Comparison of ENCODE assay signal across 25 cellular contexts in genomic region chr3:166191406-166191805, GRCh38.
"Had no signal": no experiment of that assay in that cellular context is flagged by ENCODE, and none has a peak within 500 bp of the region (broad histone marks: within the 10 kb centered on the region; RNA-seq: fewer than 3 reads in every experiment).

No MANE protein-coding gene starts in this region.

- H3K36me3 ChIP-seq: ascending aorta had no signal

- ATAC-seq: activated naive CD4-positive, alpha-beta T cell treated with anti-CD3 and anti-CD28 coated beads, Interleukin-2, amount 50 U/mL, for 72 hours; activated naive CD8-positive, alpha-beta T cell treated with anti-CD3 and anti-CD28 coated beads, Interleukin-2, amount 50 U/mL, for 24 hours; activated T-cell treated with anti-CD3 and anti-CD28 coated beads, Interleukin-2, amount 50 U/mL, for 4 hours; body of pancreas; Right ventricle myocardium inferior; T-cell had no signal

- DNase-seq: activated CD4-positive, alpha-beta memory T cell treated with anti-CD3 and anti-CD28 coated beads for 36 hours; activated CD4-positive, alpha-beta T cell treated with anti-CD3 and anti-CD28 coated beads, Interleukin-2, amount 10 ng/mL, durations not matched to agents 7 days and 5 days; activated CD4-positive, CD25-positive, alpha-beta regulatory T cell; activated CD8-positive, alpha-beta memory T cell treated with anti-CD3 and anti-CD28 coated beads for 24 hours; activated effector memory CD4-positive, alpha-beta T cell treated with anti-CD3 and anti-CD28 coated beads, Interleukin-2, amount 50 U/mL, for 16 hours; activated naive CD4-positive, alpha-beta T cell treated with Interleukin-2 at 50 U/mL for 16 hours; activated naive CD8-positive, alpha-beta T cell treated with anti-CD3 and anti-CD28 coated beads, Interleukin-2, amount 50 U/mL, for 24 hours; activated T-cell treated with anti-CD3 and anti-CD28 coated beads, Interleukin-2, amount 50 U/mL, for 4 hours; amniotic stem cell; body of pancreas; NCI-H1048; NCI-H1930; NCI-H2107; NCI-H446; PC-9; T-cell; T-helper 2 cell; T1000 had no signal

- H3K4me1 Mint-ChIP-seq: activated CD4-positive, alpha-beta T cell treated with anti-CD3 and anti-CD28 coated beads, Interleukin-2, amount 10 ng/mL, durations not matched to agents 7 days and 5 days; activated naive CD8-positive, alpha-beta T cell treated with anti-CD3 and anti-CD28 coated beads, Interleukin-2, amount 50 U/mL, for 24 hours; central memory CD8-positive, alpha-beta T cell; T-cell had no signal

- H3K36me3 Mint-ChIP-seq: activated CD4-positive, alpha-beta memory T cell treated with anti-CD3 and anti-CD28 coated beads for 36 hours; activated naive CD4-positive, alpha-beta T cell treated with anti-CD3 and anti-CD28 coated beads, Interleukin-2, amount 50 U/mL, for 72 hours; T-cell had no signal

- H3K4me3 ChIP-seq: ascending aorta, body of pancreas, PC-9, SK-N-MC had no signal

- H3K27ac Mint-ChIP-seq: activated CD4-positive, alpha-beta memory T cell treated with anti-CD3 and anti-CD28 coated beads for 36 hours; activated CD4-positive, alpha-beta T cell treated with anti-CD3 and anti-CD28 coated beads, Interleukin-2, amount 10 ng/mL, durations not matched to agents 7 days and 5 days; activated naive CD4-positive, alpha-beta T cell treated with anti-CD3 and anti-CD28 coated beads, Interleukin-2, amount 50 U/mL, for 72 hours; activated naive CD8-positive, alpha-beta T cell treated with anti-CD3 and anti-CD28 coated beads, Interleukin-2, amount 50 U/mL, for 24 hours; T-cell had no signal

- H3K27ac ChIP-seq: ascending aorta, body of pancreas, KMS-11, PC-9, SK-N-MC, VCaP had no signal

- H3K9me3 ChIP-seq: ascending aorta, body of pancreas had no signal

- H2AFZ ChIP-seq: PC-9 had no signal

- H3K9ac ChIP-seq: KMS-11 had no signal

- H3K27me3 Mint-ChIP-seq: activated CD4-positive, alpha-beta memory T cell treated with anti-CD3 and anti-CD28 coated beads for 36 hours; activated CD4-positive, alpha-beta T cell treated with anti-CD3 and anti-CD28 coated beads, Interleukin-2, amount 10 ng/mL, durations not matched to agents 7 days and 5 days; activated naive CD8-positive, alpha-beta T cell treated with anti-CD3 and anti-CD28 coated beads, Interleukin-2, amount 50 U/mL, for 24 hours; central memory CD8-positive, alpha-beta T cell; T-cell had no signal

- H3K4me1 ChIP-seq: ascending aorta, body of pancreas had no signal

- H3K4me3 Mint-ChIP-seq: activated CD4-positive, alpha-beta memory T cell treated with anti-CD3 and anti-CD28 coated beads for 36 hours; activated CD4-positive, alpha-beta T cell treated with anti-CD3 and anti-CD28 coated beads, Interleukin-2, amount 10 ng/mL, durations not matched to agents 7 days and 5 days; activated naive CD8-positive, alpha-beta T cell treated with anti-CD3 and anti-CD28 coated beads, Interleukin-2, amount 50 U/mL, for 24 hours; activated T-cell treated with anti-CD3 and anti-CD28 coated beads, Interleukin-2, amount 50 U/mL, for 4 hours; central memory CD8-positive, alpha-beta T cell; T-cell had no signal

- H3K27me3 ChIP-seq: ascending aorta, body of pancreas had no signal

- H3K4me2 ChIP-seq: KMS-11, PC-9 had no signal
